ENCODE assay signal across 8 cellular contexts in genomic region chr5:112957970-112958773, GRCh38. TPM values are rescaled to one million over a fixed set of nuclear protein-coding genes. Genes with fewer than 3 reads are reported as not detected.
DNase-seq lines count a peak whose midpoint lies in the region; ATAC-seq and TF ChIP-seq lines count a peak whose summit lies in the region.

No MANE protein-coding gene starts in this region.

- no peak overlapping the region for H3K27ac ChIP-seq in liver (ENCODE audit: low read depth in 1 of 2, low read length in 2 of 2)

- no peak overlapping the region for H3K27ac Mint-ChIP-seq in activated CD8-positive, alpha-beta memory T cell treated with anti-CD3 and anti-CD28 coated beads, Interleukin-2, amount 10 ng/mL, durations not matched to agents 7 days and 5 days

- no peak for DNase-seq in activated CD8-positive, alpha-beta memory T cell treated with anti-CD3 and anti-CD28 coated beads, Interleukin-2, amount 10 ng/mL, durations not matched to agents 7 days and 5 days
- no peak for DNase-seq in activated CD8-positive, alpha-beta memory T cell treated with anti-CD3 and anti-CD28 coated beads, Interleukin-2, amount 50 U/mL, for 48 hours
- DNase-seq in HAP-1 (ENCODE audit: low spot score in 2 of 2) (peak; percentile 37 to 54), MG63 (peak; percentile 99), astrocyte of the hippocampus (ENCODE audit: low read depth, low spot score) (peak; percentile 96), NCI-H146 (lab: John Stamatoyannopoulos, UW) (no peak), SKM-1 treated with dmso at 0.1 percent for 144 hours (lab: John Stamatoyannopoulos, UW; ENCODE audit: unreplicated experiment) (no peak)

- no peak for TF ChIP-seq RAD21 in liver (IDR thresholded peaks at IDR 0.05)

- H3K27me3 ChIP-seq in HAP-1 (ENCODE audit: low read depth) (no peaks in the 10 kb centered on the region), MG63 (peaks cover under 1% of the 10 kb centered on the region; the same call in 1 of the 2 replicates), liver (ENCODE audit: control insufficient read depth in 4 of 4, insufficient read depth in 4 of 4, low read length in 3 of 4) (no peaks in the 10 kb centered on the region)

- peaks cover 2% of the 10 kb centered on the region for H3K36me3 Mint-ChIP-seq in activated CD8-positive, alpha-beta memory T cell treated with anti-CD3 and anti-CD28 coated beads, Interleukin-2, amount 10 ng/mL, durations not matched to agents 7 days and 5 days

- H3K9ac ChIP-seq in liver (ENCODE audit: low read depth in 1 of 2, low read length in 2 of 2) = no peak overlapping the region

- no peak for TF ChIP-seq CTCF in liver (IDR thresholded peaks at IDR 0.05; ENCODE audit: low read depth, low read length, missing input control)

- ATAC-seq in activated CD8-positive, alpha-beta memory T cell treated with anti-CD3 and anti-CD28 coated beads, Interleukin-2, amount 10 ng/mL, durations not matched to agents 7 days and 5 days = peak; percentile 65

- H3K4me3 ChIP-seq in HAP-1 (no peak overlapping the region), MG63 (no peak overlapping the region), liver (ENCODE audit: low read depth in 1 of 3, low read length in 3 of 3) (no peak overlapping the region)

- CTCF ChIA-PET in activated CD8-positive, alpha-beta memory T cell treated with anti-CD3 and anti-CD28 coated beads, Interleukin-2, amount 10 ng/mL, durations not matched to agents 7 days and 5 days (lab: Charles Lee) = interaction anchor here (1.0 to 9.3 kb wide), 3 partner anchors 18 to 35 kb away, joined by 3 to 70 read pairs (median 4); partner anchors contain the start of gene REEP5

- in situ Hi-C loops in HAP-1 (cut with MboI; ENCODE audit: low sequenced_read_pairs) = no loop called here

- no peak overlapping the region for H3K4me3 Mint-ChIP-seq in activated CD8-positive, alpha-beta memory T cell treated with anti-CD3 and anti-CD28 coated beads, Interleukin-2, amount 10 ng/mL, durations not matched to agents 7 days and 5 days

- H3K9me3 ChIP-seq in HAP-1 (no peaks in the 10 kb centered on the region), MG63 (no peaks in the 10 kb centered on the region), liver (ENCODE audit: control insufficient read depth in 4 of 4, low read length in 3 of 4) (no peaks in the 10 kb centered on the region)

- peaks cover 26% of the 10 kb centered on the region for H3K4me1 ChIP-seq in HAP-1
- H3K4me1 ChIP-seq in liver (ENCODE audit: control insufficient read depth in 4 of 4, insufficient read depth in 4 of 4, low read length in 3 of 4) = peaks cover 4 to 18% (median 14%) of the 10 kb centered on the region in 4 donors

- no peaks in the 10 kb centered on the region for H3K9me3 Mint-ChIP-seq in activated CD8-positive, alpha-beta memory T cell treated with anti-CD3 and anti-CD28 coated beads, Interleukin-2, amount 10 ng/mL, durations not matched to agents 7 days and 5 days (ENCODE audit: low read depth)

- peaks cover 8% of the 10 kb centered on the region for H3K27me3 Mint-ChIP-seq in activated CD8-positive, alpha-beta memory T cell treated with anti-CD3 and anti-CD28 coated beads, Interleukin-2, amount 10 ng/mL, durations not matched to agents 7 days and 5 days

- H3K36me3 ChIP-seq in HAP-1 (replicated peaks) = no peaks in the 10 kb centered on the region
- no peaks in the 10 kb centered on the region for H3K36me3 ChIP-seq in MG63
- H3K36me3 ChIP-seq in liver (ENCODE audit: control insufficient read depth in 4 of 4, insufficient read depth in 3 of 4, low read depth in 1 of 4, low read length in 3 of 4) = no peaks in the 10 kb centered on the region

- peaks cover 46% of the 10 kb centered on the region for H3K4me1 Mint-ChIP-seq in activated CD8-positive, alpha-beta memory T cell treated with anti-CD3 and anti-CD28 coated beads, Interleukin-2, amount 10 ng/mL, durations not matched to agents 7 days and 5 days

- 50% methylated on average over 4 of the region's 4 CpGs for WGBS in liver

TF ChIP-seq in liver, 16 proteins besides CTCF, POLR2A, EP300 and RAD21:
- peak; percentile 21 for TF ChIP-seq FOXA1 (IDR thresholded peaks at IDR 0.05)
- peak in 1 of 2 donors; percentile 82 for TF ChIP-seq JUND (IDR thresholded peaks at IDR 0.05)
- TF ChIP-seq REST (IDR thresholded peaks at IDR 0.05) = no peak
- TF ChIP-seq HNF4G (IDR thresholded peaks at IDR 0.05) = no peak
- peak in 1 of 2 donors; percentile 12 for TF ChIP-seq RXRA (IDR thresholded peaks at IDR 0.05)
- TF ChIP-seq MAX (IDR thresholded peaks at IDR 0.05) = no peak
- TF ChIP-seq ZBTB33 (IDR thresholded peaks at IDR 0.05) = no peak
- TF ChIP-seq ATF3 (IDR thresholded peaks at IDR 0.05) = no peak
- peak; percentile 16 for TF ChIP-seq FOXA2 (IDR thresholded peaks at IDR 0.05)
TF ChIP-seq in liver: peak in this region for 4.

RNA-seq across cellular contexts. Expression of gene DCP2, which starts 18.4 kb away (rescaled TPM):
- 100 to 1,000 TPM in 1 of 2 experiments, 10 to 100 TPM in 1; 90.4 to 108 TPM for total RNA-seq in activated CD8-positive, alpha-beta memory T cell treated with anti-CD3 and anti-CD28 coated beads, Interleukin-2, amount 10 ng/mL, durations not matched to agents 7 days and 5 days
- total RNA-seq in MG63 (2014; rRNA removed; shearing (Covaris generic); ENCODE audit: low replicate concordance) = 12.6 and 34.4 TPM in 2 replicates
- 10 to 100 TPM; 18.4 to 44.2 TPM for total RNA-seq in liver
- polyA plus RNA-seq in liver = 1 to 10 TPM; 2.9 to 6.4 TPM

RNA-seq across cellular contexts. Expression of gene REEP5, which starts 36.1 kb away (rescaled TPM):
- 10 to 100 TPM; 91.0 to 97.0 TPM for total RNA-seq in activated CD8-positive, alpha-beta memory T cell treated with anti-CD3 and anti-CD28 coated beads, Interleukin-2, amount 10 ng/mL, durations not matched to agents 7 days and 5 days
- 18.5 and 25.3 TPM in 2 replicates for total RNA-seq in MG63 (2014; rRNA removed; shearing (Covaris generic); ENCODE audit: low replicate concordance)
- total RNA-seq in liver = 10 to 100 TPM; 41.5 to 42.4 TPM
- 100 to 1,000 TPM in 1 of 2 donors, 10 to 100 TPM in 1; 45.7 to 182 TPM for polyA plus RNA-seq in liver

Comparison
In these comparisons a context has a peak if more than half of its experiments do, and no peak if none do; other contexts are left out.
1. DNase-seq: peak in HAP-1 (2 of 2), MG63 (single experiment) and astrocyte of the hippocampus (single experiment); none in activated CD8-positive, alpha-beta memory T cell treated with anti-CD3 and anti-CD28 coated beads, Interleukin-2, amount 10 ng/mL, durations not matched to agents 7 days and 5 days (single experiment), activated CD8-positive, alpha-beta memory T cell treated with anti-CD3 and anti-CD28 coated beads, Interleukin-2, amount 50 U/mL, for 48 hours (single experiment), NCI-H146 (single experiment) and SKM-1 treated with dmso at 0.1 percent for 144 hours (single experiment).